In genomic region chr7:70856889-70857511, GRCh38 we compare ENCODE assay signal across 8 cellular contexts.
A peak's percentile ranks its signal among the peaks of the same experiment; 100 is the strongest.
DNase-seq lines count a peak whose midpoint lies in the region; ATAC-seq, FAIRE-seq and TF ChIP-seq lines count a peak whose summit lies in the region.

No MANE protein-coding gene starts in this region.

- POLR2A ChIA-PET in A549 (lab: Yijun Ruan, JAX) = no interaction called here
- POLR2A ChIA-PET in activated CD4-positive, alpha-beta T cell treated with anti-CD3 and anti-CD28 coated beads for 36 hours (lab: Charles Lee) = no interaction called here

- H3K27ac ChIP-seq in A549 = no peak overlapping the region
- no peak overlapping the region for H3K27ac ChIP-seq in lower lobe of right lung

- H3K36me3 ChIP-seq in lower lobe of right lung = no peaks in the 10 kb centered on the region

- peak; percentile 73 to 85 for TF ChIP-seq RAD21 in A549 (conservative IDR thresholded peaks at IDR 0.05 in 1 of 2, IDR thresholded peaks at IDR 0.05 in 1 of 2)

- TF ChIP-seq POLR2A in A549 (IDR thresholded peaks at IDR 0.05; ENCODE audit: low read length) = no peak

- CTCF ChIA-PET in A549 (lab: Yijun Ruan, JAX) = interaction anchor here (0.6 to 6.4 kb wide), 12 partner anchors 8 to 1655 kb away, joined by 3 to 63 read pairs (median 4); no protein-coding TSS in a partner anchor
- CTCF ChIA-PET in activated CD4-positive, alpha-beta T cell treated with anti-CD3 and anti-CD28 coated beads for 36 hours (lab: Charles Lee) = interaction anchor here (0.6 to 1.9 kb wide), 6 partner anchors 92 to 1320 kb away, joined by 3 to 12 read pairs (median 3); no protein-coding TSS in a partner anchor

- no peak for TF ChIP-seq EP300 in A549 (IDR thresholded peaks at IDR 0.05)

- no peak for FAIRE-seq in A549 (lab: Jason Lieb, UNC)

- ATAC-seq in A549 (peak in 1 of 2 experiments; percentile 40; a peak in 1 of 6 replicates), lower lobe of right lung (no peak), GM21447 (IDR thresholded peaks at IDR 0.05; ENCODE audit: unreplicated experiment) (no peak)
- ATAC-seq in activated CD4-positive, alpha-beta T cell treated with anti-CD3 and anti-CD28 coated beads for 36 hours = no peak

- no peaks in the 10 kb centered on the region for H3K4me1 Mint-ChIP-seq in activated CD4-positive, alpha-beta T cell treated with anti-CD3 and anti-CD28 coated beads for 36 hours

- H3K9me3 Mint-ChIP-seq in activated CD4-positive, alpha-beta T cell treated with anti-CD3 and anti-CD28 coated beads for 36 hours (ENCODE audit: low read depth) = peaks cover 2% of the 10 kb centered on the region

- TF ChIP-seq CTCF in A549 (IDR thresholded peaks at IDR 0.05) = peak; percentile 66
- peak; percentile 59 for TF ChIP-seq CTCF in GM13976 (IDR thresholded peaks at IDR 0.05; ENCODE audit: borderline replicate concordance, control extremely low read depth, extremely low read depth, insufficient read depth, missing control alignments)
- TF ChIP-seq CTCF in lower lobe of right lung (IDR thresholded peaks at IDR 0.05) = peak; percentile 87

- H3K9me3 ChIP-seq in A549 = no peaks in the 10 kb centered on the region
- H3K9me3 ChIP-seq in lower lobe of right lung = no peaks in the 10 kb centered on the region

- no peak overlapping the region for H3K4me3 Mint-ChIP-seq in activated CD4-positive, alpha-beta T cell treated with anti-CD3 and anti-CD28 coated beads for 36 hours

- H3K27me3 Mint-ChIP-seq in activated CD4-positive, alpha-beta T cell treated with anti-CD3 and anti-CD28 coated beads for 36 hours = no peaks in the 10 kb centered on the region

- no peak overlapping the region for H3K4me3 ChIP-seq in A549
- H3K4me3 ChIP-seq in lower lobe of right lung = no peak overlapping the region

- DNase-seq in A549 (ENCODE audit: low read depth in 1 of 2, low spot score in 1 of 2) (peak; percentile 40 to 50), GM13976 (ENCODE audit: low spot score) (peak; percentile 57), NCI-H2196 treated with DMSO at 0.1 percent for 48 hours (lab: John Stamatoyannopoulos, UW; ENCODE audit: unreplicated experiment) (peak; percentile 16), dedifferentiated amniotic fluid mesenchymal stem cell (ENCODE audit: extremely low spot score) (peak; percentile 50), lower lobe of right lung (peak; percentile 62)
- DNase-seq in activated CD4-positive, alpha-beta T cell treated with anti-CD3 and anti-CD28 coated beads for 36 hours = peak; percentile 82
- peak; percentile 15 for DNase-seq in stimulated activated CD8-positive, alpha-beta memory T cell treated with anti-CD3 and anti-CD28 coated beads, Interleukin-15, amount 100 ng/mL, for 1 hour (ENCODE audit: low read depth)

- under 1% methylated on average over 4 of the region's 4 CpGs for WGBS in A549 (ENCODE audit: missing lambda C conversion rate)

- H3K4me1 ChIP-seq in A549 (no peaks in the 10 kb centered on the region), lower lobe of right lung (no peaks in the 10 kb centered on the region)

- no peak overlapping the region for H3K27ac Mint-ChIP-seq in activated CD4-positive, alpha-beta T cell treated with anti-CD3 and anti-CD28 coated beads for 36 hours

- in situ Hi-C loops in GM13976 (cut with MboI; ENCODE audit: low sequenced_read_pairs, unreplicated experiment) = no loop called here

- intact Hi-C loops in activated CD4-positive, alpha-beta T cell treated with anti-CD3 and anti-CD28 coated beads for 36 hours (cut with DNase I, micrococcal nuclease) = loop anchor here (1.0 kb wide), 2 partner anchors 876 to 879 kb away; no protein-coding TSS in a partner anchor
- intact Hi-C loops in lower lobe of right lung (cut with DNase I) = loop anchor here (10.0 kb wide), 1 partner anchor 878 kb away; no protein-coding TSS in a partner anchor

- no peaks in the 10 kb centered on the region for H3K27me3 ChIP-seq in lower lobe of right lung (ENCODE audit: low read depth)

- H3K4me2 ChIP-seq in A549 = no peak overlapping the region

- H3K36me3 Mint-ChIP-seq in activated CD4-positive, alpha-beta T cell treated with anti-CD3 and anti-CD28 coated beads for 36 hours (ENCODE audit: low read depth) = no peaks in the 10 kb centered on the region

TF ChIP-seq in A549, 52 proteins besides CTCF, POLR2A, EP300 and RAD21:
- TF ChIP-seq FOXS1 (CRISPR knock-in tag; IDR thresholded peaks at IDR 0.05) = no peak
- TF ChIP-seq CEBPB (IDR thresholded peaks at IDR 0.05) = no peak
- peak; percentile 79 for TF ChIP-seq SMC3 (IDR thresholded peaks at IDR 0.05)
- TF ChIP-seq BCL3 (IDR thresholded peaks at IDR 0.05) = no peak
- TF ChIP-seq TP53 (CRISPR knock-in tag; IDR thresholded peaks at IDR 0.05) = no peak

Comparison
In these comparisons a context has a peak if more than half of its experiments do, and no peak if none do; other contexts are left out.
1. DNase-seq: peak in every context shown above with its lines; median percentile 82 in activated CD4-positive, alpha-beta T cell treated with anti-CD3 and anti-CD28 coated beads for 36 hours; 62 in lower lobe of right lung; 57 in GM13976; 50 in dedifferentiated amniotic fluid mesenchymal stem cell; 45 in A549; 16 in NCI-H2196 treated with DMSO at 0.1 percent for 48 hours; 15 in stimulated activated CD8-positive, alpha-beta memory T cell treated with anti-CD3 and anti-CD28 coated beads, Interleukin-15, amount 100 ng/mL, for 1 hour.